1 cellular context compared by ENCODE assay signal in the genomic region with DNA sequence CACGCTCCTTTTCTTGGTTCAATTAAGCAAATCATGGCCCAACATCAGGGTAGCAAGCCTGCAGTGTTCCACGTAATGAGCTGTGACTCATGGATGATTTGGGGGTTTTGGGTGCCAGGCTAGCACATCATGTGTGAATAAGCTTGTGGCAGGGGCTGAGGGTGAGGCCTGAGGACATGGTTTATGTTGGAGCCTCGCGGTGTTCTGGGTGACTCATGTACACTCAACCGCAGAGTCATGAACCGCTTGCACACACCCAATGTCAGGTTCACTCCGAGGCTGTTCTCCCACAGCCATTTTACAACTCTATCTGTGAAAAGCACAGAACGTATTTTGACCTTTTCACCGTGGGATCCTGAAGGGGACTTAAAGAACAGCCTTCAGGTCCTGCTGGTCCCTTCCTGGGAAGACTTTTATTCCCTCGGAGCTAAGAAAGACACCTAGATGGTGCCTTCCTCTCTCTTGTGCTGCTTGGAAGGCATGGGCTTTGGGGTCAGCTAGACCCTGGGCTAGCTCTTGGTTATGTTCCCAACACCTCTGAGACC.
TF ChIP-seq lines count a peak whose summit lies in the region.

No MANE protein-coding gene starts in this region.

TF ChIP-seq in IMR-90, 13 proteins besides CTCF, POLR2A, EP300 and RAD21 (continued from another document):
- TF ChIP-seq, protein P1, sequence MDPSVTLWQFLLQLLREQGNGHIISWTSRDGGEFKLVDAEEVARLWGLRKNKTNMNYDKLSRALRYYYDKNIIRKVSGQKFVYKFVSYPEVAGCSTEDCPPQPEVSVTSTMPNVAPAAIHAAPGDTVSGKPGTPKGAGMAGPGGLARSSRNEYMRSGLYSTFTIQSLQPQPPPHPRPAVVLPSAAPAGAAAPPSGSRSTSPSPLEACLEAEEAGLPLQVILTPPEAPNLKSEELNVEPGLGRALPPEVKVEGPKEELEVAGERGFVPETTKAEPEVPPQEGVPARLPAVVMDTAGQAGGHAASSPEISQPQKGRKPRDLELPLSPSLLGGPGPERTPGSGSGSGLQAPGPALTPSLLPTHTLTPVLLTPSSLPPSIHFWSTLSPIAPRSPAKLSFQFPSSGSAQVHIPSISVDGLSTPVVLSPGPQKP (IDR thresholded peaks at IDR 0.05; ENCODE audit: borderline replicate concordance, low read depth, low read length) = no peak
